In the genomic region with DNA sequence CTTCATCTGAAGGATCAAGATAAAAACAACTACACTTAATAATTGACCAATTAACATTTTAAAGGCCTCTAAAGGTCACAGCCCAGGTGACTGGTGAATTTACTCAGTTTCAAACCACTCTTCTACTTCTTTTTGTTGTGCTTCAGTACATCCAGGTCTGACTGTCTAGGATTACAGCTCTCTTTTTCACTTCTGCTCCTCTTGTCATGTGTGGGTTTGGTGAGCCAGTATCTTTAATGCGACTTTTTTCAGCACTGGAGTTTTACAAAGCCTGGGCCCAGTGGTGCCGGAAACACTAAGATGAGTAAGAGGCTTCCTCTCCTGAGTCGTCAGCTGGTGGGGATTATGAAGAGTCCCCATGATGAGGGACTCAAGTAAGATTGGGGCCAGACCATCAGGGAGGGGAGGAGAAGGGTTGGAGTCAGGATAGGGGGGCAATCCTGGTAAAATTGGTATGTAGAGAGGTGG, we compare ENCODE assay signal across 1 cellular context.
TF ChIP-seq lines count a peak whose summit lies in the region.

No MANE protein-coding gene starts in this region.

TF ChIP-seq in GM12878, 131 proteins besides CTCF, POLR2A, EP300 and RAD21 (continued from another document and continues in another):
- TF ChIP-seq, protein P1, sequence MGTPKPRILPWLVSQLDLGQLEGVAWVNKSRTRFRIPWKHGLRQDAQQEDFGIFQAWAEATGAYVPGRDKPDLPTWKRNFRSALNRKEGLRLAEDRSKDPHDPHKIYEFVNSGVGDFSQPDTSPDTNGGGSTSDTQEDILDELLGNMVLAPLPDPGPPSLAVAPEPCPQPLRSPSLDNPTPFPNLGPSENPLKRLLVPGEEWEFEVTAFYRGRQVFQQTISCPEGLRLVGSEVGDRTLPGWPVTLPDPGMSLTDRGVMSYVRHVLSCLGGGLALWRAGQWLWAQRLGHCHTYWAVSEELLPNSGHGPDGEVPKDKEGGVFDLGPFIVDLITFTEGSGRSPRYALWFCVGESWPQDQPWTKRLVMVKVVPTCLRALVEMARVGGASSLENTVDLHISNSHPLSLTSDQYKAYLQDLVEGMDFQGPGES (IDR thresholded peaks at IDR 0.05), result no peak
- TF ChIP-seq, protein P2, sequence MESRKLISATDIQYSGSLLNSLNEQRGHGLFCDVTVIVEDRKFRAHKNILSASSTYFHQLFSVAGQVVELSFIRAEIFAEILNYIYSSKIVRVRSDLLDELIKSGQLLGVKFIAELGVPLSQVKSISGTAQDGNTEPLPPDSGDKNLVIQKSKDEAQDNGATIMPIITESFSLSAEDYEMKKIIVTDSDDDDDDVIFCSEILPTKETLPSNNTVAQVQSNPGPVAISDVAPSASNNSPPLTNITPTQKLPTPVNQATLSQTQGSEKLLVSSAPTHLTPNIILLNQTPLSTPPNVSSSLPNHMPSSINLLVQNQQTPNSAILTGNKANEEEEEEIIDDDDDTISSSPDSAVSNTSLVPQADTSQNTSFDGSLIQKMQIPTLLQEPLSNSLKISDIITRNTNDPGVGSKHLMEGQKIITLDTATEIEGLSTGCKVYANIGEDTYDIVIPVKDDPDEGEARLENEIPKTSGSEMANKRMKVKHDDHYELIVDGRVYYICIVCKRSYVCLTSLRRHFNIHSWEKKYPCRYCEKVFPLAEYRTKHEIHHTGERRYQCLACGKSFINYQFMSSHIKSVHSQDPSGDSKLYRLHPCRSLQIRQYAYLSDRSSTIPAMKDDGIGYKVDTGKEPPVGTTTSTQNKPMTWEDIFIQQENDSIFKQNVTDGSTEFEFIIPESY (IDR thresholded peaks at IDR 0.05), result no peak
- TF ChIP-seq RCOR1 (conservative IDR thresholded peaks at IDR 0.05; ENCODE audit: low read depth, low read length), result no peak
- peak; percentile 70 for TF ChIP-seq IKZF1 (conservative IDR thresholded peaks at IDR 0.05)
- TF ChIP-seq SREBF2 (IDR thresholded peaks at IDR 0.05; ENCODE audit: low read length), result no peak
- TF ChIP-seq POLR2AphosphoS2 (IDR thresholded peaks at IDR 0.05; ENCODE audit: low read depth, low read length), result no peak
- TF ChIP-seq KDM1A (IDR thresholded peaks at IDR 0.05; ENCODE audit: borderline replicate concordance), result no peak
- TF ChIP-seq RBBP5 (conservative IDR thresholded peaks at IDR 0.05), result no peak
- peak; percentile 69; the same call in 1 of the 2 replicates for TF ChIP-seq MXI1 (IDR thresholded peaks at IDR 0.05; ENCODE audit: low read depth, low read length)
- TF ChIP-seq, protein P3, sequence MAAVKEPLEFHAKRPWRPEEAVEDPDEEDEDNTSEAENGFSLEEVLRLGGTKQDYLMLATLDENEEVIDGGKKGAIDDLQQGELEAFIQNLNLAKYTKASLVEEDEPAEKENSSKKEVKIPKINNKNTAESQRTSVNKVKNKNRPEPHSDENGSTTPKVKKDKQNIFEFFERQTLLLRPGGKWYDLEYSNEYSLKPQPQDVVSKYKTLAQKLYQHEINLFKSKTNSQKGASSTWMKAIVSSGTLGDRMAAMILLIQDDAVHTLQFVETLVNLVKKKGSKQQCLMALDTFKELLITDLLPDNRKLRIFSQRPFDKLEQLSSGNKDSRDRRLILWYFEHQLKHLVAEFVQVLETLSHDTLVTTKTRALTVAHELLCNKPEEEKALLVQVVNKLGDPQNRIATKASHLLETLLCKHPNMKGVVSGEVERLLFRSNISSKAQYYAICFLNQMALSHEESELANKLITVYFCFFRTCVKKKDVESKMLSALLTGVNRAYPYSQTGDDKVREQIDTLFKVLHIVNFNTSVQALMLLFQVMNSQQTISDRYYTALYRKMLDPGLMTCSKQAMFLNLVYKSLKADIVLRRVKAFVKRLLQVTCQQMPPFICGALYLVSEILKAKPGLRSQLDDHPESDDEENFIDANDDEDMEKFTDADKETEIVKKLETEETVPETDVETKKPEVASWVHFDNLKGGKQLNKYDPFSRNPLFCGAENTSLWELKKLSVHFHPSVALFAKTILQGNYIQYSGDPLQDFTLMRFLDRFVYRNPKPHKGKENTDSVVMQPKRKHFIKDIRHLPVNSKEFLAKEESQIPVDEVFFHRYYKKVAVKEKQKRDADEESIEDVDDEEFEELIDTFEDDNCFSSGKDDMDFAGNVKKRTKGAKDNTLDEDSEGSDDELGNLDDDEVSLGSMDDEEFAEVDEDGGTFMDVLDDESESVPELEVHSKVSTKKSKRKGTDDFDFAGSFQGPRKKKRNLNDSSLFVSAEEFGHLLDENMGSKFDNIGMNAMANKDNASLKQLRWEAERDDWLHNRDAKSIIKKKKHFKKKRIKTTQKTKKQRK (IDR thresholded peaks at IDR 0.05; ENCODE audit: low read depth, low read length), result no peak
- TF ChIP-seq POLR2AphosphoS5 (IDR thresholded peaks at IDR 0.05; ENCODE audit: low read length), result no peak
- TF ChIP-seq SPI1 (IDR thresholded peaks at IDR 0.05; ENCODE audit: borderline replicate concordance, insufficient read depth, low read depth, low read length), result peak; percentile 95
- no peak for TF ChIP-seq SUPT20H (IDR thresholded peaks at IDR 0.05; ENCODE audit: borderline replicate concordance, control insufficient read depth, low read depth, low read length)
- TF ChIP-seq, protein P4, sequence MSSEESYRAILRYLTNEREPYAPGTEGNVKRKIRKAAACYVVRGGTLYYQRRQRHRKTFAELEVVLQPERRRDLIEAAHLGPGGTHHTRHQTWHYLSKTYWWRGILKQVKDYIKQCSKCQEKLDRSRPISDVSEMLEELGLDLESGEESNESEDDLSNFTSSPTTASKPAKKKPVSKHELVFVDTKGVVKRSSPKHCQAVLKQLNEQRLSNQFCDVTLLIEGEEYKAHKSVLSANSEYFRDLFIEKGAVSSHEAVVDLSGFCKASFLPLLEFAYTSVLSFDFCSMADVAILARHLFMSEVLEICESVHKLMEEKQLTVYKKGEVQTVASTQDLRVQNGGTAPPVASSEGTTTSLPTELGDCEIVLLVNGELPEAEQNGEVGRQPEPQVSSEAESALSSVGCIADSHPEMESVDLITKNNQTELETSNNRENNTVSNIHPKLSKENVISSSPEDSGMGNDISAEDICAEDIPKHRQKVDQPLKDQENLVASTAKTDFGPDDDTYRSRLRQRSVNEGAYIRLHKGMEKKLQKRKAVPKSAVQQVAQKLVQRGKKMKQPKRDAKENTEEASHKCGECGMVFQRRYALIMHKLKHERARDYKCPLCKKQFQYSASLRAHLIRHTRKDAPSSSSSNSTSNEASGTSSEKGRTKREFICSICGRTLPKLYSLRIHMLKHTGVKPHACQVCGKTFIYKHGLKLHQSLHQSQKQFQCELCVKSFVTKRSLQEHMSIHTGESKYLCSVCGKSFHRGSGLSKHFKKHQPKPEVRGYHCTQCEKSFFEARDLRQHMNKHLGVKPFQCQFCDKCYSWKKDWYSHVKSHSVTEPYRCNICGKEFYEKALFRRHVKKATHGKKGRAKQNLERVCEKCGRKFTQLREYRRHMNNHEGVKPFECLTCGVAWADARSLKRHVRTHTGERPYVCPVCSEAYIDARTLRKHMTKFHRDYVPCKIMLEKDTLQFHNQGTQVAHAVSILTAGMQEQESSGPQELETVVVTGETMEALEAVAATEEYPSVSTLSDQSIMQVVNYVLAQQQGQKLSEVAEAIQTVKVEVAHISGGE (CRISPR knock-in tag; IDR thresholded peaks at IDR 0.05), result no peak
- no peak for TF ChIP-seq MYC (IDR thresholded peaks at IDR 0.05; ENCODE audit: insufficient read depth, insufficient read length, insufficient replicate concordance, low read length, severe bottlenecking)
- TF ChIP-seq, protein P5, sequence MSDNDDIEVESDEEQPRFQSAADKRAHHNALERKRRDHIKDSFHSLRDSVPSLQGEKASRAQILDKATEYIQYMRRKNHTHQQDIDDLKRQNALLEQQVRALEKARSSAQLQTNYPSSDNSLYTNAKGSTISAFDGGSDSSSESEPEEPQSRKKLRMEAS (IDR thresholded peaks at IDR 0.05; ENCODE audit: low read depth, low read length), result no peak
- no peak; the same call in 1 of the 2 replicates for TF ChIP-seq SMC3 (IDR thresholded peaks at IDR 0.05; ENCODE audit: borderline replicate concordance, low read length)
- peak; percentile 99 for TF ChIP-seq NR2F1 (conservative IDR thresholded peaks at IDR 0.05)
- TF ChIP-seq, protein P6, sequence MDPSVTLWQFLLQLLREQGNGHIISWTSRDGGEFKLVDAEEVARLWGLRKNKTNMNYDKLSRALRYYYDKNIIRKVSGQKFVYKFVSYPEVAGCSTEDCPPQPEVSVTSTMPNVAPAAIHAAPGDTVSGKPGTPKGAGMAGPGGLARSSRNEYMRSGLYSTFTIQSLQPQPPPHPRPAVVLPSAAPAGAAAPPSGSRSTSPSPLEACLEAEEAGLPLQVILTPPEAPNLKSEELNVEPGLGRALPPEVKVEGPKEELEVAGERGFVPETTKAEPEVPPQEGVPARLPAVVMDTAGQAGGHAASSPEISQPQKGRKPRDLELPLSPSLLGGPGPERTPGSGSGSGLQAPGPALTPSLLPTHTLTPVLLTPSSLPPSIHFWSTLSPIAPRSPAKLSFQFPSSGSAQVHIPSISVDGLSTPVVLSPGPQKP (IDR thresholded peaks at IDR 0.05; ENCODE audit: low read depth, low read length), result no peak
- TF ChIP-seq GATAD2B (conservative IDR thresholded peaks at IDR 0.05; ENCODE audit: low read depth), result no peak
- TF ChIP-seq CBX3 (IDR thresholded peaks at IDR 0.05; ENCODE audit: borderline replicate concordance, low read depth), result no peak
- no peak for TF ChIP-seq SMARCA5 (IDR thresholded peaks at IDR 0.05)
- TF ChIP-seq TARDBP (IDR thresholded peaks at IDR 0.05; ENCODE audit: borderline replicate concordance), result no peak
- TF ChIP-seq, protein P7, sequence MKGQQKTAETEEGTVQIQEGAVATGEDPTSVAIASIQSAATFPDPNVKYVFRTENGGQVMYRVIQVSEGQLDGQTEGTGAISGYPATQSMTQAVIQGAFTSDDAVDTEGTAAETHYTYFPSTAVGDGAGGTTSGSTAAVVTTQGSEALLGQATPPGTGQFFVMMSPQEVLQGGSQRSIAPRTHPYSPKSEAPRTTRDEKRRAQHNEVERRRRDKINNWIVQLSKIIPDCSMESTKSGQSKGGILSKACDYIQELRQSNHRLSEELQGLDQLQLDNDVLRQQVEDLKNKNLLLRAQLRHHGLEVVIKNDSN (IDR thresholded peaks at IDR 0.05; ENCODE audit: borderline replicate concordance, extremely low read length, insufficient read depth, low read depth, low read length), result no peak
- TF ChIP-seq, protein P8, sequence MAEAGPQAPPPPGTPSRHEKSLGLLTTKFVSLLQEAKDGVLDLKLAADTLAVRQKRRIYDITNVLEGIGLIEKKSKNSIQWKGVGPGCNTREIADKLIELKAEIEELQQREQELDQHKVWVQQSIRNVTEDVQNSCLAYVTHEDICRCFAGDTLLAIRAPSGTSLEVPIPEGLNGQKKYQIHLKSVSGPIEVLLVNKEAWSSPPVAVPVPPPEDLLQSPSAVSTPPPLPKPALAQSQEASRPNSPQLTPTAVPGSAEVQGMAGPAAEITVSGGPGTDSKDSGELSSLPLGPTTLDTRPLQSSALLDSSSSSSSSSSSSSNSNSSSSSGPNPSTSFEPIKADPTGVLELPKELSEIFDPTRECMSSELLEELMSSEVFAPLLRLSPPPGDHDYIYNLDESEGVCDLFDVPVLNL (IDR thresholded peaks at IDR 0.05; ENCODE audit: low read depth, low read length), result no peak
- no peak for TF ChIP-seq NR2C1 (IDR thresholded peaks at IDR 0.05)
- no peak for TF ChIP-seq EGR1 (IDR thresholded peaks at IDR 0.05; ENCODE audit: borderline replicate concordance in 1 of 2, low read depth in 2 of 2, low read length in 2 of 2)
- TF ChIP-seq, protein P9, sequence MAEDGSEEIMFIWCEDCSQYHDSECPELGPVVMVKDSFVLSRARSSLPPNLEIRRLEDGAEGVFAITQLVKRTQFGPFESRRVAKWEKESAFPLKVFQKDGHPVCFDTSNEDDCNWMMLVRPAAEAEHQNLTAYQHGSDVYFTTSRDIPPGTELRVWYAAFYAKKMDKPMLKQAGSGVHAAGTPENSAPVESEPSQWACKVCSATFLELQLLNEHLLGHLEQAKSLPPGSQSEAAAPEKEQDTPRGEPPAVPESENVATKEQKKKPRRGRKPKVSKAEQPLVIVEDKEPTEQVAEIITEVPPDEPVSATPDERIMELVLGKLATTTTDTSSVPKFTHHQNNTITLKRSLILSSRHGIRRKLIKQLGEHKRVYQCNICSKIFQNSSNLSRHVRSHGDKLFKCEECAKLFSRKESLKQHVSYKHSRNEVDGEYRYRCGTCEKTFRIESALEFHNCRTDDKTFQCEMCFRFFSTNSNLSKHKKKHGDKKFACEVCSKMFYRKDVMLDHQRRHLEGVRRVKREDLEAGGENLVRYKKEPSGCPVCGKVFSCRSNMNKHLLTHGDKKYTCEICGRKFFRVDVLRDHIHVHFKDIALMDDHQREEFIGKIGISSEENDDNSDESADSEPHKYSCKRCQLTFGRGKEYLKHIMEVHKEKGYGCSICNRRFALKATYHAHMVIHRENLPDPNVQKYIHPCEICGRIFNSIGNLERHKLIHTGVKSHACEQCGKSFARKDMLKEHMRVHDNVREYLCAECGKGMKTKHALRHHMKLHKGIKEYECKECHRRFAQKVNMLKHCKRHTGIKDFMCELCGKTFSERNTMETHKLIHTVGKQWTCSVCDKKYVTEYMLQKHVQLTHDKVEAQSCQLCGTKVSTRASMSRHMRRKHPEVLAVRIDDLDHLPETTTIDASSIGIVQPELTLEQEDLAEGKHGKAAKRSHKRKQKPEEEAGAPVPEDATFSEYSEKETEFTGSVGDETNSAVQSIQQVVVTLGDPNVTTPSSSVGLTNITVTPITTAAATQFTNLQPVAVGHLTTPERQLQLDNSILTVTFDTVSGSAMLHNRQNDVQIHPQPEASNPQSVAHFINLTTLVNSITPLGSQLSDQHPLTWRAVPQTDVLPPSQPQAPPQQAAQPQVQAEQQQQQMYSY (CRISPR knock-in tag; IDR thresholded peaks at IDR 0.05), result no peak
- no peak for TF ChIP-seq CEBPB (IDR thresholded peaks at IDR 0.05; ENCODE audit: borderline replicate concordance in 1 of 2, low read depth in 2 of 2, low read length in 2 of 2)
- TF ChIP-seq EED (IDR thresholded peaks at IDR 0.05; ENCODE audit: low read depth), result peak; percentile 82
- peak; percentile 79; the same call in 1 of the 2 replicates for TF ChIP-seq ZBED1 (IDR thresholded peaks at IDR 0.05; ENCODE audit: borderline replicate concordance)
- no peak for TF ChIP-seq HCFC1 (IDR thresholded peaks at IDR 0.05; ENCODE audit: low read length)
- no peak for TF ChIP-seq ESRRA (IDR thresholded peaks at IDR 0.05; ENCODE audit: low read length)
- TF ChIP-seq NFIC (IDR thresholded peaks at IDR 0.05; ENCODE audit: low read depth, low read length), result peak; percentile 95
- no peak for TF ChIP-seq ASH2L (IDR thresholded peaks at IDR 0.05; ENCODE audit: borderline replicate concordance, low read depth)
- peak; percentile 67 for TF ChIP-seq GABPA (IDR thresholded peaks at IDR 0.05; ENCODE audit: low read depth)
- TF ChIP-seq ZNF24 (IDR thresholded peaks at IDR 0.05), result peak; percentile 11; the same call in 1 of the 2 replicates
- peak; percentile 15; the same call in 1 of the 2 replicates for TF ChIP-seq BMI1 (IDR thresholded peaks at IDR 0.05; ENCODE audit: borderline replicate concordance)
- peak; percentile 82; the same call in 1 of the 2 replicates for TF ChIP-seq MTA3 (IDR thresholded peaks at IDR 0.05; ENCODE audit: borderline replicate concordance, low read length)
- TF ChIP-seq BCL11A (IDR thresholded peaks at IDR 0.05; ENCODE audit: low read depth, low read length), result peak; percentile 83
- no peak for TF ChIP-seq RFX5 (IDR thresholded peaks at IDR 0.05; ENCODE audit: low read depth, low read length)
- no peak for TF ChIP-seq SMAD5 (IDR thresholded peaks at IDR 0.05; ENCODE audit: low read depth)
- no peak for TF ChIP-seq HDAC6 (IDR thresholded peaks at IDR 0.05; ENCODE audit: unreplicated experiment)
- TF ChIP-seq PML (IDR thresholded peaks at IDR 0.05; ENCODE audit: low read length), result peak; percentile 60; the same call in 1 of the 2 replicates
- no peak for TF ChIP-seq ZZZ3 (IDR thresholded peaks at IDR 0.05; ENCODE audit: control insufficient read depth, insufficient read length, low read depth)
- peak; percentile 79 for TF ChIP-seq ATF7 (IDR thresholded peaks at IDR 0.05; ENCODE audit: low read depth)
- peak; percentile 78; the same call in 1 of the 2 replicates for TF ChIP-seq PAX5 (IDR thresholded peaks at IDR 0.05; ENCODE audit: borderline replicate concordance, low read depth, low read length)
